1 cellular context compared by ENCODE assay signal in genomic region chr1:70034403-70034802, GRCh38.
TF ChIP-seq lines count a peak whose summit lies in the region.

No MANE protein-coding gene starts in this region.

TF ChIP-seq in K562, 482 proteins besides CTCF, POLR2A, EP300 and RAD21 (continued from another document):
- TF ChIP-seq UBTF (IDR thresholded peaks at IDR 0.05; ENCODE audit: borderline replicate concordance in 1 of 2, low read depth in 2 of 2, low read length in 2 of 2) (no peak), MED1 (CRISPR knock-in tag; IDR thresholded peaks at IDR 0.05; ENCODE audit: borderline replicate concordance) (no peak), RCOR1 (IDR thresholded peaks at IDR 0.05; ENCODE audit: borderline replicate concordance in 1 of 2, low read depth in 2 of 2, low read length in 2 of 2) (peak in 1 of 2 experiments; percentile 55; a peak in 2 of 4 replicates), OTX1 (CRISPR knock-in tag; IDR thresholded peaks at IDR 0.05) (no peak), RBM34 (IDR thresholded peaks at IDR 0.05; ENCODE audit: borderline replicate concordance, insufficient read depth, low read length) (no peak), LARP7 (IDR thresholded peaks at IDR 0.05) (no peak), YY1 (IDR thresholded peaks at IDR 0.05; ENCODE audit: borderline replicate concordance in 1 of 3, control insufficient read depth in 1 of 3, extremely low read depth in 1 of 3, insufficient read depth in 3 of 3, insufficient read length in 1 of 3, insufficient replicate concordance in 2 of 3, low read depth in 1 of 3, low read length in 2 of 3) (peak in 1 of 3 experiments; percentile 15), ARID3A (IDR thresholded peaks at IDR 0.05; ENCODE audit: borderline replicate concordance, low read depth, low read length) (0 out of 2 replicates have a peak, but pooled peaks have one; percentile 29), TEAD4 (IDR thresholded peaks at IDR 0.05; ENCODE audit: low read length) (peak; percentile 56), TEAD4 (CRISPR knock-in tag; IDR thresholded peaks at IDR 0.05; ENCODE audit: borderline replicate concordance) (no peak), CHD7 (IDR thresholded peaks at IDR 0.05; ENCODE audit: low read depth, low read length) (no peak), ZNF57 (CRISPR knock-in tag; IDR thresholded peaks at IDR 0.05) (no peak), ARID2 (IDR thresholded peaks at IDR 0.05) (0 out of 2 replicates have a peak, but pooled peaks have one; percentile 47), SMARCB1 (IDR thresholded peaks at IDR 0.05; ENCODE audit: insufficient read length, low read depth) (no peak), DEAF1 (CRISPR knock-in tag; IDR thresholded peaks at IDR 0.05) (peak; percentile 97), ZFP36 (IDR thresholded peaks at IDR 0.05; ENCODE audit: low read depth, low read length, partially characterized antibody) (peak; percentile 9)
